In the genomic region with DNA sequence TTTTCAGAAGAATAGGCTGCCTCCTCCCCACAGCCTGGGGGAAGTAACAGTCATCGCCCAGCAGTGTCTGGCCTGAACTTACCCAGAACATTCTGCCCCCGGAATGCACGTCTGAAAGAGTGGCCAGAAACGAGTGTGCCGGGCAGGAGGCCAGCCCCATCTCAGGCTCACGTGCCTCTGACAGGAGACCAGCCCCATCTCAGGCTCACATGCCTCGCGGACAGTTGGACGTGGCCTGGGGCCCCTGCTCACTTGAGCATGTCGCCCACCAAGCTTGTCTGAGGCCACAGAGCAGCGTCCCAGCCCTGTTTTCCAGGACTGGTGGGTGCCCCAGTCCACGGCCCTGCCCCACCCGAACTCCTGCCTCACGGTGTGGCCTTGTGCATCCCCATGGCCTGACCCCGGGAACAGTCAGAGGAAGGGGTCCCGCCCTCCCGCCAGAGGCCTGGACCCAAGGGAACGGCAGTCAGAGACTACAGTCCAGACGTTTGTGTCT, we compare ENCODE assay signal across 9 cellular contexts. TPM values are rescaled to one million over a fixed set of nuclear protein-coding genes. Genes with fewer than 3 reads are reported as not detected.
A peak's percentile ranks its signal among the peaks of the same experiment; 100 is the strongest.
DNase-seq lines count a peak whose midpoint lies in the region; ATAC-seq and TF ChIP-seq lines count a peak whose summit lies in the region.
"Had no signal": no experiment of that assay in that cellular context is flagged by ENCODE, and none has a peak within 500 bp of the region (broad histone marks: within the 10 kb centered on the region; RNA-seq: fewer than 3 reads in every experiment).

No MANE protein-coding gene starts in this region.

- TF ChIP-seq CTCF in gastrocnemius medialis (IDR thresholded peaks at IDR 0.05 in 4 of 5, conservative IDR thresholded peaks at IDR 0.05 in 1 of 5), result no peak

- H3K36me3 Mint-ChIP-seq in T-helper 2 cell treated with Interferon-gamma antibody and Interleukin-4, amounts not matched to agents 5 μg/mL and 100 μg/mL, for 36 hours (ENCODE audit: low read depth), result peaks cover 14% of the 10 kb centered on the region

- no peak for TF ChIP-seq POLR2A in gastrocnemius medialis (IDR thresholded peaks at IDR 0.05)

- peaks cover 18 to 23% of the 10 kb centered on the region in 2 donors for H3K4me1 ChIP-seq in gastrocnemius medialis

- peak; percentile 83 for DNase-seq in EL
- peak; percentile 76 for DNase-seq in astrocyte of the hippocampus (ENCODE audit: low read depth, low spot score)
- peak; percentile 79 for DNase-seq in iris pigment epithelial cell (ENCODE audit: low read depth)
- DNase-seq in gastrocnemius medialis, result peak; percentile 39 to 70
- no peak for DNase-seq in T-helper 2 cell treated with Interferon-gamma antibody and Interleukin-4, amounts not matched to agents 5 μg/mL and 100 μg/mL, for 36 hours (ENCODE audit: low spot score)
- DNase-seq in NCI-H82 treated with DMSO at 0.1 percent for 48 hours (lab: John Stamatoyannopoulos, UW; ENCODE audit: unreplicated experiment), result no peak
- no peak for DNase-seq in DMS79 treated with DMSO at 0.1 percent for 48 hours (lab: John Stamatoyannopoulos, UW)

- H3K4me3 Mint-ChIP-seq in T-helper 2 cell treated with Interferon-gamma antibody and Interleukin-4, amounts not matched to agents 5 μg/mL and 100 μg/mL, for 36 hours, result no peak overlapping the region

- no peaks in the 10 kb centered on the region for H3K9me3 ChIP-seq in gastrocnemius medialis

- no peaks in the 10 kb centered on the region for H3K27me3 ChIP-seq in gastrocnemius medialis

- no peaks in the 10 kb centered on the region for H3K4me1 Mint-ChIP-seq in T-helper 2 cell treated with Interferon-gamma antibody and Interleukin-4, amounts not matched to agents 5 μg/mL and 100 μg/mL, for 36 hours (ENCODE audit: low read depth)

- in situ Hi-C loops in gastrocnemius medialis (cut with MboI; ENCODE audit: low sequenced_read_pairs in 4 of 4), result no loop called here

- H3K27ac ChIP-seq in gastrocnemius medialis, result peak overlapping the region in 1 of 4 donors; percentile 41

- H3K36me3 ChIP-seq in gastrocnemius medialis, result peaks cover 0 to 20% of the 10 kb centered on the region in 2 donors

- H3K4me3 ChIP-seq in gastrocnemius medialis, result no peak overlapping the region

- H3K9me3 Mint-ChIP-seq in T-helper 2 cell treated with Interferon-gamma antibody and Interleukin-4, amounts not matched to agents 5 μg/mL and 100 μg/mL, for 36 hours, result peaks cover 9% of the 10 kb centered on the region

- no peak overlapping the region for H3K27ac Mint-ChIP-seq in T-helper 2 cell treated with Interferon-gamma antibody and Interleukin-4, amounts not matched to agents 5 μg/mL and 100 μg/mL, for 36 hours

- intact Hi-C loops in gastrocnemius medialis (cut with DNase I; ENCODE audit: low total_unique reads), result no loop called here

- no peaks in the 10 kb centered on the region for H3K27me3 Mint-ChIP-seq in T-helper 2 cell treated with Interferon-gamma antibody and Interleukin-4, amounts not matched to agents 5 μg/mL and 100 μg/mL, for 36 hours (ENCODE audit: low read depth)

- ATAC-seq in gastrocnemius medialis, result peak; percentile 64 to 78
- no peak for ATAC-seq in GM18867 (IDR thresholded peaks at IDR 0.05; ENCODE audit: unreplicated experiment)

RNA-seq across cellular contexts. Expression of gene CDH15, which starts 16.3 kb away (rescaled TPM):
- total RNA-seq in gastrocnemius medialis, result 10 to 100 TPM; 48.5 to 60.8 (median 51.0) TPM
- total RNA-seq: Daoy had no signal

RNA-seq across cellular contexts. Expression of gene SLC22A31, which starts 45.1 kb away (rescaled TPM):
- not detected for total RNA-seq in gastrocnemius medialis
- total RNA-seq: Daoy had no signal

Comparison
In these comparisons a context has a peak if more than half of its experiments do, and no peak if none do; other contexts are left out.
1. DNase-seq: peak in EL (single experiment), astrocyte of the hippocampus (single experiment), iris pigment epithelial cell (single experiment) and gastrocnemius medialis (2 of 2); none in T-helper 2 cell treated with Interferon-gamma antibody and Interleukin-4, amounts not matched to agents 5 μg/mL and 100 μg/mL, for 36 hours (single experiment), NCI-H82 treated with DMSO at 0.1 percent for 48 hours (single experiment) and DMS79 treated with DMSO at 0.1 percent for 48 hours (single experiment).